In the genomic region with DNA sequence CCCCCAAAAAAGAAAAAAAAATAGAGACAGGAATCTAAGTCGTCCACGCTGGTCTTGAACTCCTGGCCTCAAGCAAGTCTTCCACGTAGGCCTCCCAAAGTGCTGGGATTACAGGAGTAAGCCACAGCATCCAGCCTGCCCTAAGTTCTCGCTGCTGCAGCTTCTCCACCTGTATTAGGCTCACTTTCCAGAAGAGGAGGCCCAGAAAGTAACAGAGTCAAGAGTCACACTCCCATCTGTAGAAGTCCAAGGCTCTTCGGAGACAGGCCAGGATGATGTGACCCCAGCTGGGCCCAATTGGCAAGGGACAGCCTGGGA, we compare ENCODE assay signal across 8 cellular contexts. TPM values are rescaled to one million over a fixed set of nuclear protein-coding genes. Genes with fewer than 3 reads are reported as not detected.
DNase-seq lines count a peak whose midpoint lies in the region; ATAC-seq, FAIRE-seq and TF ChIP-seq lines count a peak whose summit lies in the region.

No MANE protein-coding gene starts in this region.

- ATAC-seq in GM12878 (no peak), lower lobe of right lung (no peak), GM18867 (IDR thresholded peaks at IDR 0.05; ENCODE audit: unreplicated experiment) (no peak)

- no peak for TF ChIP-seq EP300 in GM12878 (IDR thresholded peaks at IDR 0.05; ENCODE audit: borderline replicate concordance in 1 of 2, control insufficient read depth in 1 of 2, low read depth in 2 of 2, low read length in 2 of 2)
- no peak for TF ChIP-seq EP300 in tibial nerve (IDR thresholded peaks at IDR 0.05)

- WGBS in GM12878 (ENCODE audit: insufficient coverage, insufficient replicate concordance, low lambda C conversion rate, missing lambda C conversion rate): 0% methylated on average over 5 of the region's 5 CpGs
- WGBS in tibial nerve, 2 donors: 14% methylated on average over 5 of the region's 5 CpGs

- RAD21 ChIA-PET in GM12878 (lab: Charles Lee; ENCODE audit: unreplicated experiment): interaction anchor here (0.8 to 2.6 kb wide), 6 partner anchors 9 to 55 kb away, joined by 3 to 12 read pairs (median 4); no protein-coding TSS in a partner anchor

- SMC1A ChIA-PET in GM12878 (lab: Charles Lee; ENCODE audit: uncharacterized antibody, unreplicated experiment): interaction anchor here (0.8 to 3.2 kb wide), 9 partner anchors 9 to 98 kb away, joined by 3 to 16 read pairs (median 4); a partner anchor contains a TSS

- H3K27ac ChIP-seq in GM12878 (ENCODE audit: control insufficient read depth, insufficient read depth) (peak overlapping the region; percentile 45), lower lobe of right lung (peak overlapping the region; percentile 78), tibial nerve (peak overlapping the region; percentile 83 to 99 (median 93))

- POLR2A ChIA-PET in GM12878 (lab: Charles Lee): interaction anchor here (0.6 to 4.6 kb wide), 5 partner anchors 8 to 134 kb away, joined by 3 to 22 read pairs (median 4); no protein-coding TSS in a partner anchor

- in situ Hi-C loops in GM12878 (cut with MboI): no loop called here

- H3K9me3 ChIP-seq in GM12878 (replicated peaks; ENCODE audit: control insufficient read depth, insufficient read depth, low read length) (no peaks in the 10 kb centered on the region), lower lobe of right lung (no peaks in the 10 kb centered on the region), tibial nerve (no peaks in the 10 kb centered on the region)

- TF ChIP-seq CTCF in GM12878 (IDR thresholded peaks at IDR 0.05 in 2 of 3, conservative IDR thresholded peaks at IDR 0.05 in 1 of 3; ENCODE audit: control insufficient read depth in 2 of 3, extremely low read depth in 1 of 3, insufficient read depth in 1 of 3, low read depth in 3 of 3, low read length in 3 of 3) (no peak), lower lobe of right lung (IDR thresholded peaks at IDR 0.05) (no peak), tibial nerve (IDR thresholded peaks at IDR 0.05) (no peak)

- H3K4me3 Mint-ChIP-seq in activated naive CD4-positive, alpha-beta T cell treated with anti-CD3 and anti-CD28 coated beads for 36 hours: peak overlapping the region; percentile 94

- DNase-seq in activated naive CD4-positive, alpha-beta T cell treated with anti-CD3 and anti-CD28 coated beads for 36 hours: no peak
- DNase-seq in activated naive CD4-positive, alpha-beta T cell treated with anti-CD3 and anti-CD28 coated beads, Interleukin-2, amount 50 U/mL, for 16 hours: no peak
- DNase-seq in GM12878 (ENCODE audit: low read depth, low spot score): no peak
- no peak for DNase-seq in lower lobe of right lung
- DNase-seq in tibial nerve (ENCODE audit: low spot score in 2 of 2): no peak
- DNase-seq in COLO668 (lab: John Stamatoyannopoulos, UW; ENCODE audit: unreplicated experiment): no peak
- DNase-seq in C1 segment of cervical spinal cord (lab: John Stamatoyannopoulos, UW): no peak

- FAIRE-seq in GM12878 (lab: Jason Lieb, UNC): no peak

- intact Hi-C loops in activated naive CD4-positive, alpha-beta T cell treated with anti-CD3 and anti-CD28 coated beads for 36 hours (cut with micrococcal nuclease): loop anchor here (5.0 kb wide), 1 partner anchor 37 kb away; no protein-coding TSS in a partner anchor
- intact Hi-C loops in GM12878 (cut with micrococcal nuclease; ENCODE audit: unreplicated experiment) (no loop called here), lower lobe of right lung (cut with DNase I) (no loop called here)

- H3K4me2 ChIP-seq in GM12878 (ENCODE audit: control insufficient read depth, insufficient read depth): peak overlapping the region; percentile 91

- peaks cover 45% of the 10 kb centered on the region for H3K4me1 ChIP-seq in GM12878 (ENCODE audit: control insufficient read depth, insufficient read depth, low read length)
- H3K4me1 ChIP-seq in lower lobe of right lung: peaks cover 71% of the 10 kb centered on the region
- H3K4me1 ChIP-seq in tibial nerve: peaks cover 0 to 72% (median 63%) of the 10 kb centered on the region in 4 donors

- peaks cover 38% of the 10 kb centered on the region for H3K36me3 Mint-ChIP-seq in activated naive CD4-positive, alpha-beta T cell treated with anti-CD3 and anti-CD28 coated beads for 36 hours (ENCODE audit: low read depth)

- H4K20me1 ChIP-seq in GM12878 (ENCODE audit: control insufficient read depth, insufficient read depth): peaks cover 7% of the 10 kb centered on the region

- H3K27me3 Mint-ChIP-seq in activated naive CD4-positive, alpha-beta T cell treated with anti-CD3 and anti-CD28 coated beads for 36 hours (ENCODE audit: low read depth): no peaks in the 10 kb centered on the region

- peaks cover 52% of the 10 kb centered on the region for H3K4me1 Mint-ChIP-seq in activated naive CD4-positive, alpha-beta T cell treated with anti-CD3 and anti-CD28 coated beads for 36 hours (ENCODE audit: low read depth)

- H3K9ac ChIP-seq in GM12878 (ENCODE audit: control insufficient read depth, insufficient read depth, low read length): peak overlapping the region; percentile 68

- TF ChIP-seq RAD21 in GM12878 (IDR thresholded peaks at IDR 0.05; ENCODE audit: insufficient read depth, low read depth, low read length): no peak

- H3K9me3 Mint-ChIP-seq in activated naive CD4-positive, alpha-beta T cell treated with anti-CD3 and anti-CD28 coated beads for 36 hours: no peaks in the 10 kb centered on the region

- H3K36me3 ChIP-seq in GM12878 (ENCODE audit: control insufficient read depth in 2 of 2, insufficient read depth in 2 of 2, low read length in 1 of 2): 0 out of 4 replicates have a peak, but pooled peaks cover 0 to 3% of the 10 kb centered on the region in 2 experiments
- no peaks in the 10 kb centered on the region for H3K36me3 ChIP-seq in lower lobe of right lung
- H3K36me3 ChIP-seq in tibial nerve: no peaks in the 10 kb centered on the region

- TF ChIP-seq POLR2A in GM12878 (IDR thresholded peaks at IDR 0.05; ENCODE audit: low read depth, low read length) (no peak), tibial nerve (IDR thresholded peaks at IDR 0.05) (no peak)

- peaks cover 52% of the 10 kb centered on the region for H3K79me2 ChIP-seq in GM12878 (ENCODE audit: control insufficient read depth, insufficient read depth, low read length)

- peak overlapping the region; percentile 93 for H3K4me3 ChIP-seq in GM12878
- H3K4me3 ChIP-seq in lower lobe of right lung: peak overlapping the region; percentile 79
- peak overlapping the region; percentile 72 to 96 (median 84) for H3K4me3 ChIP-seq in tibial nerve

- BruUV-seq in GM12878 (replicated peaks; lab: Mats Ljungman, UMichigan): no TSS peak

- no peaks in the 10 kb centered on the region for H3K27me3 ChIP-seq in GM12878 (replicated peaks in 1 of 2; ENCODE audit: control insufficient read depth in 2 of 2, insufficient read depth in 2 of 2, low read length in 1 of 2)
- H3K27me3 ChIP-seq in lower lobe of right lung (ENCODE audit: low read depth): no peaks in the 10 kb centered on the region
- no peaks in the 10 kb centered on the region for H3K27me3 ChIP-seq in tibial nerve

- H3K27ac Mint-ChIP-seq in activated naive CD4-positive, alpha-beta T cell treated with anti-CD3 and anti-CD28 coated beads for 36 hours: peak overlapping the region; percentile 87

- H2AFZ ChIP-seq in GM12878 (ENCODE audit: control insufficient read depth, low read depth, low read length): no peak overlapping the region

- CTCF ChIA-PET in activated naive CD4-positive, alpha-beta T cell treated with anti-CD3 and anti-CD28 coated beads for 36 hours (lab: Charles Lee): interaction anchor here (0.8 to 15.2 kb wide), 10 partner anchors 16 to 87 kb away, joined by 3 to 142 read pairs (median 5); no protein-coding TSS in a partner anchor
- CTCF ChIA-PET in GM12878 (lab: Yijun Ruan, JAX): interaction anchor here (0.7 to 7.8 kb wide), 13 partner anchors 8 to 244 kb away, joined by 3 to 63 read pairs (median 3); a partner anchor contains a TSS

RNA-seq across cellular contexts. Expression of a gene that starts 1.8 kb away (rescaled TPM):
- total RNA-seq in activated naive CD4-positive, alpha-beta T cell treated with anti-CD3 and anti-CD28 coated beads for 36 hours: 10 to 100 TPM; 61.0 to 70.8 TPM
- total RNA-seq in GM12878 (2013; cell fraction: nucleolus; rRNA removed): 23.5 and 27.2 TPM in 2 replicates
- total RNA-seq in GM12878 (2014; rRNA removed) (7.4 TPM in 2 replicates), GM12878 (2014; rRNA removed; fragmentation: Illumina TruSeq; extraction: Trizol) (8.5 and 9.5 TPM in 2 replicates), GM12878 (2021) (69.7 and 75.9 TPM in 2 replicates), lower lobe of right lung (36.0 TPM), tibial nerve (10 to 100 TPM; 33.9 to 53.8 (median 50.2) TPM)
- polyA plus RNA-seq in GM12878 (2011; ENCODE audit: low read depth): 116 TPM
- polyA plus RNA-seq in GM12878 (2011; rRNA removed) (3.3 and 6.6 TPM in 2 replicates), GM12878 (2014; fragmentation: Illumina TruSeq; extraction: Trizol) (7.2 and 16.9 TPM in 2 replicates), GM12878 (2014; fragmentation: Nextera tagmentation; extraction: Ambion mirVana) (1 to 10 TPM; 1.2 to 2.7 TPM), GM12878 (2014; rRNA removed) (20.7 and 21.5 TPM in 2 replicates), GM12878 (2016; fragmentation: Nextera tagmentation; extraction: Ambion mirVana) (10 to 100 TPM in 1 of 2 experiments, 1 to 10 TPM in 1; 8.5 to 12.9 TPM)
- polyA plus RNA-seq in GM12878 (2011; cell fraction: cytosol; rRNA removed): 10.5 and 12.0 TPM in 2 replicates
- polyA plus RNA-seq in GM12878 (2011; cell fraction: nucleus; rRNA removed): 13.2 and 14.7 TPM in 2 replicates
- 61.5 and 83.9 TPM in 2 replicates for polyA plus RNA-seq in GM12878 (2012)
- 2.9 and 6.1 TPM in 2 replicates for polyA minus RNA-seq in GM12878 (2011; rRNA and poly(A)+ RNA removed)
- polyA minus RNA-seq in GM12878 (2011; cell fraction: cytosol; rRNA and poly(A)+ RNA removed): 4.0 and 8.6 TPM in 2 replicates
- 2.8 and 6.3 TPM in 2 replicates for polyA minus RNA-seq in GM12878 (2011; cell fraction: nucleus; rRNA and poly(A)+ RNA removed)

RNA-seq across cellular contexts. Expression of a gene that starts 41.3 kb away (rescaled TPM):
- 10 to 100 TPM; 41.6 to 43.4 TPM for total RNA-seq in activated naive CD4-positive, alpha-beta T cell treated with anti-CD3 and anti-CD28 coated beads for 36 hours
- 35.0 and 35.4 TPM in 2 replicates for total RNA-seq in GM12878 (2013; cell fraction: nucleolus; rRNA removed)
- 36.3 and 40.3 TPM in 2 replicates for total RNA-seq in GM12878 (2014; rRNA removed)
- 30.6 and 31.7 TPM in 2 replicates for total RNA-seq in GM12878 (2014; rRNA removed; fragmentation: Illumina TruSeq; extraction: Trizol)
- 40.7 and 44.0 TPM in 2 replicates for total RNA-seq in GM12878 (2021)
- 17.4 TPM for polyA plus RNA-seq in GM12878 (2011; ENCODE audit: low read depth)
- polyA plus RNA-seq in GM12878 (2011; rRNA removed): 25.8 and 49.2 TPM in 2 replicates
- 73.3 and 82.9 TPM in 2 replicates for polyA plus RNA-seq in GM12878 (2011; cell fraction: cytosol; rRNA removed)
- polyA plus RNA-seq in GM12878 (2011; cell fraction: nucleus; rRNA removed): 54.9 and 64.6 TPM in 2 replicates
- polyA plus RNA-seq in GM12878 (2012): 30.5 and 35.8 TPM in 2 replicates
- 24.3 and 45.4 TPM in 2 replicates for polyA plus RNA-seq in GM12878 (2014; fragmentation: Illumina TruSeq; extraction: Trizol)
- polyA plus RNA-seq in GM12878 (2014; fragmentation: Nextera tagmentation; extraction: Ambion mirVana): 10 to 100 TPM; 22.7 to 24.2 TPM
- 54.3 and 56.5 TPM in 2 replicates for polyA plus RNA-seq in GM12878 (2014; rRNA removed)
- 10 to 100 TPM; 76.7 to 77.9 TPM for polyA plus RNA-seq in GM12878 (2016; fragmentation: Nextera tagmentation; extraction: Ambion mirVana)
- polyA minus RNA-seq in GM12878 (2011; rRNA and poly(A)+ RNA removed): 39.4 and 64.4 TPM in 2 replicates
- polyA minus RNA-seq in GM12878 (2011; cell fraction: cytosol; rRNA and poly(A)+ RNA removed): 27.0 and 30.2 TPM in 2 replicates
- 38.0 and 63.1 TPM in 2 replicates for polyA minus RNA-seq in GM12878 (2011; cell fraction: nucleus; rRNA and poly(A)+ RNA removed)
- total RNA-seq in lower lobe of right lung: 33.7 TPM
- total RNA-seq in tibial nerve: 10 to 100 TPM in 3 of 4 donors, 1 to 10 TPM in 1; 9.0 to 21.9 (median 14.7) TPM

RNA-seq across cellular contexts. Expression of a gene that starts 48.4 kb away (rescaled TPM):
- total RNA-seq in activated naive CD4-positive, alpha-beta T cell treated with anti-CD3 and anti-CD28 coated beads for 36 hours: 1 to 10 TPM; 1.1 to 1.8 TPM
- 1.9 and 2.0 TPM in 2 replicates for total RNA-seq in GM12878 (2013; cell fraction: nucleolus; rRNA removed)
- total RNA-seq in GM12878 (2014; rRNA removed) (0.40 TPM in 1 of 2 replicates, not detected in the other), GM12878 (2014; rRNA removed; fragmentation: Illumina TruSeq; extraction: Trizol) (0.14 and 0.22 TPM in 2 replicates), GM12878 (2021) (0.32 and 0.64 TPM in 2 replicates), lower lobe of right lung (11.5 TPM), tibial nerve (under 1 TPM in 1 of 4 donors, not detected in 3; 0.59 TPM)
- 0.41 TPM for polyA plus RNA-seq in GM12878 (2011; ENCODE audit: low read depth)
- polyA plus RNA-seq in GM12878 (2011; rRNA removed) (0.12 and 0.50 TPM in 2 replicates), GM12878 (2014; fragmentation: Illumina TruSeq; extraction: Trizol) (0.04 TPM in 1 of 2 replicates, not detected in the other), GM12878 (2014; fragmentation: Nextera tagmentation; extraction: Ambion mirVana) (not detected), GM12878 (2014; rRNA removed) (0.55 and 0.67 TPM in 2 replicates), GM12878 (2016; fragmentation: Nextera tagmentation; extraction: Ambion mirVana) (under 1 TPM; 0.11 to 0.47 TPM)
- 0.34 and 0.52 TPM in 2 replicates for polyA plus RNA-seq in GM12878 (2011; cell fraction: cytosol; rRNA removed)
- polyA plus RNA-seq in GM12878 (2011; cell fraction: nucleus; rRNA removed): 2.2 and 3.0 TPM in 2 replicates
- polyA plus RNA-seq in GM12878 (2012): 0.60 and 1.1 TPM in 2 replicates
- polyA minus RNA-seq in GM12878 (2011; rRNA and poly(A)+ RNA removed): 0.10 TPM in 1 of 2 replicates, not detected in the other
- not detected in 2 replicates for polyA minus RNA-seq in GM12878 (2011; cell fraction: cytosol; rRNA and poly(A)+ RNA removed)
- polyA minus RNA-seq in GM12878 (2011; cell fraction: nucleus; rRNA and poly(A)+ RNA removed): 0.57 and 0.85 TPM in 2 replicates
